9 cellular contexts compared by ENCODE assay signal in genomic region chr6:29887330-29887818, GRCh38. TPM values are rescaled to one million over a fixed set of nuclear protein-coding genes. Genes with fewer than 3 reads are reported as not detected.
DNase-seq lines count a peak whose midpoint lies in the region; ATAC-seq and TF ChIP-seq lines count a peak whose summit lies in the region.
"Had no signal": no experiment of that assay in that cellular context is flagged by ENCODE, and none has a peak within 500 bp of the region (broad histone marks: within the 10 kb centered on the region; RNA-seq: fewer than 3 reads in every experiment).

No MANE protein-coding gene starts in this region.

- no peaks in the 10 kb centered on the region for H3K27me3 ChIP-seq in liver (ENCODE audit: control insufficient read depth in 4 of 4, insufficient read depth in 4 of 4, low read length in 3 of 4)

- peak overlapping the region; percentile 76 to 96 for H3K27ac Mint-ChIP-seq in stimulated activated naive CD8-positive, alpha-beta T cell treated with anti-CD3 and anti-CD28 coated beads, Interleukin-15, amount 100 ng/mL, for 72 hours

- TF ChIP-seq RAD21 in liver (IDR thresholded peaks at IDR 0.05): no peak

- H3K9me3 ChIP-seq in liver (ENCODE audit: control insufficient read depth in 4 of 4, low read length in 3 of 4): no peaks in the 10 kb centered on the region

- peaks cover 0 to 5% (median 0%) of the 10 kb centered on the region in 4 donors for H3K4me1 ChIP-seq in liver (ENCODE audit: control insufficient read depth in 4 of 4, insufficient read depth in 4 of 4, low read length in 3 of 4)

- H3K36me3 ChIP-seq in liver (ENCODE audit: control insufficient read depth in 4 of 4, insufficient read depth in 3 of 4, low read depth in 1 of 4, low read length in 3 of 4): no peaks in the 10 kb centered on the region

- peaks cover 19% of the 10 kb centered on the region for H3K4me1 Mint-ChIP-seq in stimulated activated naive CD8-positive, alpha-beta T cell treated with anti-CD3 and anti-CD28 coated beads, Interleukin-15, amount 100 ng/mL, for 72 hours

- H3K27me3 Mint-ChIP-seq in stimulated activated naive CD8-positive, alpha-beta T cell treated with anti-CD3 and anti-CD28 coated beads, Interleukin-15, amount 100 ng/mL, for 72 hours: no peaks in the 10 kb centered on the region

- WGBS in liver: under 1% methylated on average over 28 of the region's 28 CpGs

- H3K9ac ChIP-seq in liver (ENCODE audit: low read depth in 1 of 2, low read length in 2 of 2): peak overlapping the region; percentile 66 to 77

- DNase-seq in NCI-H2029 treated with DMSO at 0.1 percent for 48 hours (lab: John Stamatoyannopoulos, UW) (peak; percentile 7), NCI-H2029 (lab: John Stamatoyannopoulos, UW) (no peak), T-helper 2 cell (peak in 4 of 5 experiments; percentile 30 to 65 (median 45)), NCI-H1694 (lab: John Stamatoyannopoulos, UW) (no peak)
- DNase-seq in stimulated activated naive CD8-positive, alpha-beta T cell treated with anti-CD3 and anti-CD28 coated beads, Interleukin-15, amount 100 ng/mL, for 72 hours: peak; percentile 19 to 59

- peak overlapping the region; percentile 90 to 91 for H3K4me3 Mint-ChIP-seq in stimulated activated naive CD8-positive, alpha-beta T cell treated with anti-CD3 and anti-CD28 coated beads, Interleukin-15, amount 100 ng/mL, for 72 hours

- ATAC-seq in HG03066 (IDR thresholded peaks at IDR 0.05; ENCODE audit: low read depth, unreplicated experiment): peak; percentile 64
- ATAC-seq in stimulated activated naive CD8-positive, alpha-beta T cell treated with anti-CD3 and anti-CD28 coated beads, Interleukin-15, amount 100 ng/mL, for 72 hours: peak; percentile 49

- no peak for TF ChIP-seq CTCF in liver (IDR thresholded peaks at IDR 0.05; ENCODE audit: low read depth, low read length, missing input control)

- H3K27ac ChIP-seq in cingulate gyrus (ENCODE audit: low read depth, low read length) (peak overlapping the region; percentile 65), liver (ENCODE audit: low read depth in 1 of 2, low read length in 2 of 2) (peak overlapping the region; percentile 84 to 94)

- H3K9me3 Mint-ChIP-seq in stimulated activated naive CD8-positive, alpha-beta T cell treated with anti-CD3 and anti-CD28 coated beads, Interleukin-15, amount 100 ng/mL, for 72 hours: peaks cover 0 to 11% of the 10 kb centered on the region in 2 donors

- H3K4me3 ChIP-seq in liver (ENCODE audit: low read depth in 1 of 3, low read length in 3 of 3): peak overlapping the region; percentile 64 to 82 (median 76)

TF ChIP-seq in liver, 16 proteins besides CTCF, POLR2A, EP300 and RAD21:
- TF ChIP-seq HNF4A (conservative IDR thresholded peaks at IDR 0.05) (peak; percentile 9 to 18), JUND (IDR thresholded peaks at IDR 0.05) (no peak), HNF4G (IDR thresholded peaks at IDR 0.05) (no peak), YY1 (IDR thresholded peaks at IDR 0.05) (peak; percentile 7)
- TF ChIP-seq, protein P1, sequence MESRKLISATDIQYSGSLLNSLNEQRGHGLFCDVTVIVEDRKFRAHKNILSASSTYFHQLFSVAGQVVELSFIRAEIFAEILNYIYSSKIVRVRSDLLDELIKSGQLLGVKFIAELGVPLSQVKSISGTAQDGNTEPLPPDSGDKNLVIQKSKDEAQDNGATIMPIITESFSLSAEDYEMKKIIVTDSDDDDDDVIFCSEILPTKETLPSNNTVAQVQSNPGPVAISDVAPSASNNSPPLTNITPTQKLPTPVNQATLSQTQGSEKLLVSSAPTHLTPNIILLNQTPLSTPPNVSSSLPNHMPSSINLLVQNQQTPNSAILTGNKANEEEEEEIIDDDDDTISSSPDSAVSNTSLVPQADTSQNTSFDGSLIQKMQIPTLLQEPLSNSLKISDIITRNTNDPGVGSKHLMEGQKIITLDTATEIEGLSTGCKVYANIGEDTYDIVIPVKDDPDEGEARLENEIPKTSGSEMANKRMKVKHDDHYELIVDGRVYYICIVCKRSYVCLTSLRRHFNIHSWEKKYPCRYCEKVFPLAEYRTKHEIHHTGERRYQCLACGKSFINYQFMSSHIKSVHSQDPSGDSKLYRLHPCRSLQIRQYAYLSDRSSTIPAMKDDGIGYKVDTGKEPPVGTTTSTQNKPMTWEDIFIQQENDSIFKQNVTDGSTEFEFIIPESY (IDR thresholded peaks at IDR 0.05): no peak

RNA-seq across cellular contexts. Expression of gene HLA-A, which starts 55.0 kb away (rescaled TPM):
- total RNA-seq in liver: 100 to 1,000 TPM; 145 to 191 TPM
- 100 to 1,000 TPM; 256 to 321 TPM for polyA plus RNA-seq in liver

RNA-seq across cellular contexts. Expression of gene HLA-G, which starts 59.7 kb away (rescaled TPM):
- total RNA-seq in liver: not detected
- under 1 TPM in 1 of 2 donors, not detected in 1; 0.79 TPM for polyA plus RNA-seq in liver
- total RNA-seq: frontal cortex had no signal

Comparison
In these comparisons a context has a peak if more than half of its experiments do, and no peak if none do; other contexts are left out.
1. DNase-seq: peak in NCI-H2029 treated with DMSO at 0.1 percent for 48 hours (single experiment), T-helper 2 cell (4 of 5) and stimulated activated naive CD8-positive, alpha-beta T cell treated with anti-CD3 and anti-CD28 coated beads, Interleukin-15, amount 100 ng/mL, for 72 hours (2 of 2); none in NCI-H2029 (single experiment) and NCI-H1694 (single experiment).